32 cellular contexts compared by ENCODE assay signal in genomic region chr11:57283231-57283990, GRCh38. TPM values are rescaled to one million over a fixed set of nuclear protein-coding genes. Genes with fewer than 3 reads are reported as not detected.
DNase-seq lines count a peak whose midpoint lies in the region; ATAC-seq, FAIRE-seq and TF ChIP-seq lines count a peak whose summit lies in the region.
"Had no signal": no experiment of that assay in that cellular context is flagged by ENCODE, and none has a peak within 500 bp of the region (broad histone marks: within the 10 kb centered on the region; RNA-seq: fewer than 3 reads in every experiment).

No MANE protein-coding gene starts in this region.

- TF ChIP-seq CTCF in left lung (IDR thresholded peaks at IDR 0.05): no peak

- in situ Hi-C loops in HAP-1 (cut with MboI; ENCODE audit: low sequenced_read_pairs): no loop called here

- H3K4me3 ChIP-seq in HAP-1: no peak overlapping the region
- no peak overlapping the region for H3K4me3 ChIP-seq in left lung
- no peak overlapping the region for H3K4me3 ChIP-seq in small intestine (ENCODE audit: low read depth in 1 of 2, low read length in 2 of 2)
- H3K4me3 ChIP-seq: lower lobe of right lung, ovary, skin epidermis, thoracic aorta had no signal

- H3K4me1 ChIP-seq in HAP-1: peaks cover 31% of the 10 kb centered on the region
- peaks cover 5 to 7% of the 10 kb centered on the region in 2 donors for H3K4me1 ChIP-seq in left lung
- H3K4me1 ChIP-seq in small intestine (ENCODE audit: control insufficient read depth in 2 of 2, insufficient read depth in 1 of 2, low read depth in 1 of 2, low read length in 1 of 2): peaks cover 0 to 2% of the 10 kb centered on the region in 2 donors

- peak; percentile 77 to 91 for DNase-seq in HAP-1 (ENCODE audit: low spot score in 2 of 2)
- DNase-seq in left lung: no peak
- peak; percentile 51 for DNase-seq in small intestine
- no peak for DNase-seq in GDM1 (lab: John Stamatoyannopoulos, UW)
- DNase-seq in T-helper 2 cell treated with Interferon-gamma antibody and Interleukin-4, amounts not matched to agents 5 μg/mL and 100 μg/mL, for 36 hours (ENCODE audit: low spot score): no peak
- DNase-seq: ACHN; activated CD4-positive, alpha-beta T cell treated with anti-CD3 and anti-CD28 coated beads for 48 hours; activated CD8-positive, alpha-beta memory T cell treated with anti-CD3 and anti-CD28 coated beads for 24 hours; activated effector memory CD4-positive, alpha-beta T cell treated with Interleukin-2 at 50 U/mL for 16 hours; aorta; H7; kidney glomerular epithelial cell; lower lobe of right lung; NCI-H1048; NCI-H187; ovary; retina; RPMI8226; stimulated activated CD8-positive, alpha-beta memory T cell treated with anti-CD3 and anti-CD28 coated beads, Interleukin-4, amount 100 ng/mL, for 48 hours; stimulated activated naive CD8-positive, alpha-beta T cell treated with anti-CD3 and anti-CD28 coated beads, Interleukin-15, amount 100 ng/mL, for 72 hours; WERI-Rb-1 had no signal

- H3K27me3 ChIP-seq in HAP-1 (ENCODE audit: low read depth): no peaks in the 10 kb centered on the region
- H3K27me3 ChIP-seq in left lung: no peaks in the 10 kb centered on the region
- no peaks in the 10 kb centered on the region for H3K27me3 ChIP-seq in small intestine (ENCODE audit: control insufficient read depth in 2 of 2, insufficient read depth in 2 of 2, low read length in 2 of 2)
- H3K27me3 ChIP-seq: ovary had no signal

- no peaks in the 10 kb centered on the region for H3K9me3 Mint-ChIP-seq in T-helper 2 cell treated with Interferon-gamma antibody and Interleukin-4, amounts not matched to agents 5 μg/mL and 100 μg/mL, for 36 hours
- H3K9me3 Mint-ChIP-seq: stimulated activated naive CD8-positive, alpha-beta T cell treated with anti-CD3 and anti-CD28 coated beads, Interleukin-15, amount 100 ng/mL, for 72 hours had no signal

- intact Hi-C loops in left lung (cut with DNase I): no loop called here

- H3K36me3 ChIP-seq in HAP-1 (replicated peaks) (no peaks in the 10 kb centered on the region), left lung (no peaks in the 10 kb centered on the region), small intestine (ENCODE audit: control insufficient read depth in 2 of 2, insufficient read depth in 2 of 2, low read length in 2 of 2) (no peaks in the 10 kb centered on the region)
- H3K36me3 ChIP-seq: lower lobe of right lung, ovary, thoracic aorta, WERI-Rb-1 had no signal

- H3K27ac Mint-ChIP-seq in T-helper 2 cell treated with Interferon-gamma antibody and Interleukin-4, amounts not matched to agents 5 μg/mL and 100 μg/mL, for 36 hours: no peak overlapping the region
- H3K27ac Mint-ChIP-seq: activated naive CD8-positive, alpha-beta T cell; stimulated activated naive CD8-positive, alpha-beta T cell treated with anti-CD3 and anti-CD28 coated beads, Interleukin-15, amount 100 ng/mL, for 72 hours had no signal

- no peaks in the 10 kb centered on the region for H3K36me3 Mint-ChIP-seq in T-helper 2 cell treated with Interferon-gamma antibody and Interleukin-4, amounts not matched to agents 5 μg/mL and 100 μg/mL, for 36 hours (ENCODE audit: low read depth)
- H3K36me3 Mint-ChIP-seq: activated naive CD8-positive, alpha-beta T cell had no signal

- H3K27me3 Mint-ChIP-seq in T-helper 2 cell treated with Interferon-gamma antibody and Interleukin-4, amounts not matched to agents 5 μg/mL and 100 μg/mL, for 36 hours (ENCODE audit: low read depth): no peaks in the 10 kb centered on the region

- FAIRE-seq in small intestine (lab: Jason Lieb, UNC): no peak
- FAIRE-seq: bronchial epithelial cell, GM12892 had no signal

- H3K9me3 ChIP-seq in HAP-1 (no peaks in the 10 kb centered on the region), left lung (no peaks in the 10 kb centered on the region), small intestine (ENCODE audit: control insufficient read depth, low read depth) (no peaks in the 10 kb centered on the region)
- H3K9me3 ChIP-seq: lower lobe of right lung, ovary, thoracic aorta had no signal

- H3K4me3 Mint-ChIP-seq in T-helper 2 cell treated with Interferon-gamma antibody and Interleukin-4, amounts not matched to agents 5 μg/mL and 100 μg/mL, for 36 hours: no peak overlapping the region
- H3K4me3 Mint-ChIP-seq: activated naive CD8-positive, alpha-beta T cell; stimulated activated naive CD8-positive, alpha-beta T cell treated with anti-CD3 and anti-CD28 coated beads, Interleukin-15, amount 100 ng/mL, for 72 hours had no signal

- no peak overlapping the region for H3K27ac ChIP-seq in left lung
- H3K27ac ChIP-seq in small intestine (ENCODE audit: low read depth in 1 of 2, low read length in 1 of 2): peak overlapping the region in 1 of 2 donors; percentile 27
- H3K27ac ChIP-seq: lower lobe of right lung, ovary, thoracic aorta, WERI-Rb-1 had no signal

- H3K4me1 Mint-ChIP-seq in T-helper 2 cell treated with Interferon-gamma antibody and Interleukin-4, amounts not matched to agents 5 μg/mL and 100 μg/mL, for 36 hours (ENCODE audit: low read depth): peaks cover 2% of the 10 kb centered on the region
- H3K4me1 Mint-ChIP-seq: stimulated activated naive CD8-positive, alpha-beta T cell treated with anti-CD3 and anti-CD28 coated beads, Interleukin-15, amount 100 ng/mL, for 72 hours had no signal

- 56 to 76% (median 58%) methylated on average over 2 of the region's 2 CpGs for WGBS in small intestine, 3 donors

- peak; percentile 68 for ATAC-seq in esophagus mucosa
- ATAC-seq in left lung: peak; percentile 48
- no peak for ATAC-seq in HG02763 (IDR thresholded peaks at IDR 0.05; ENCODE audit: unreplicated experiment)
- ATAC-seq: stimulated activated naive CD8-positive, alpha-beta T cell treated with anti-CD3 and anti-CD28 coated beads, Interleukin-15, amount 100 ng/mL, for 72 hours had no signal

RNA-seq across cellular contexts. Expression of gene TNKS1BP1, which starts 41.3 kb away (rescaled TPM):
- 160 TPM for total RNA-seq in esophagus mucosa
- total RNA-seq in left lung: 100 to 1,000 TPM; 156 to 203 TPM
- polyA plus RNA-seq in small intestine: 100 to 1,000 TPM in 1 of 3 donors, 10 to 100 TPM in 2; 72.1 to 178 (median 98.4) TPM

RNA-seq across cellular contexts. Expression of gene APLNR, which starts 46.4 kb away (rescaled TPM):
- total RNA-seq in esophagus mucosa (1.8 TPM), left lung (10 to 100 TPM; 11.2 to 21.9 TPM)
- 1 to 10 TPM in 1 of 3 donors, under 1 TPM in 1, not detected in 1; 0.27 to 3.4 TPM for polyA plus RNA-seq in small intestine
- total RNA-seq: bronchial epithelial cell, NCI-H460, SK-MEL-5 had no signal
- polyA plus RNA-seq: BJ, neural cell had no signal

RNA-seq across cellular contexts. Expression of gene SSRP1, which starts 52.3 kb away (rescaled TPM):
- total RNA-seq in esophagus mucosa: 74.9 TPM
- total RNA-seq in left lung: 10 to 100 TPM; 57.3 to 86.3 TPM
- 10 to 100 TPM; 32.4 to 92.0 (median 35.4) TPM for polyA plus RNA-seq in small intestine

RNA-seq across cellular contexts. Expression of gene P2RX3, which starts 54.7 kb away (rescaled TPM):
- total RNA-seq in esophagus mucosa (not detected), left lung (not detected)
- under 1 TPM in 1 of 3 donors, not detected in 2; 0.46 TPM for polyA plus RNA-seq in small intestine
- total RNA-seq: aorta, bronchial epithelial cell, H7, lower lobe of right lung, NCI-H460, SK-MEL-5, thoracic aorta had no signal
- polyA plus RNA-seq: aorta, BJ, neural cell had no signal

Comparison
In these comparisons a context has a peak if more than half of its experiments do, and no peak if none do; other contexts are left out.
1. DNase-seq: peak in HAP-1 (2 of 2) and small intestine (single experiment); none in left lung (0 of 2), GDM1 (single experiment) and T-helper 2 cell treated with Interferon-gamma antibody and Interleukin-4, amounts not matched to agents 5 μg/mL and 100 μg/mL, for 36 hours (single experiment).